Comparison of ENCODE assay signal across 8 cellular contexts in genomic region chr3:16511561-16512434, GRCh38. TPM values are rescaled to one million over a fixed set of nuclear protein-coding genes. Genes with fewer than 3 reads are reported as not detected.
DNase-seq lines count a peak whose midpoint lies in the region; ATAC-seq and TF ChIP-seq lines count a peak whose summit lies in the region.

No MANE protein-coding gene starts in this region.

- H3K9me3 ChIP-seq in HCT116 (ENCODE audit: control insufficient read depth in 1 of 2, insufficient read depth in 1 of 2, low read depth in 1 of 2, low read length in 2 of 2) = no peaks in the 10 kb centered on the region
- H3K9me3 ChIP-seq in aorta (ENCODE audit: control insufficient read depth, low read length) = no peaks in the 10 kb centered on the region

- H3K4me3 ChIP-seq in HCT116 (replicated peaks in 1 of 2; ENCODE audit: low read depth in 1 of 2, low read length in 2 of 2) (no peak overlapping the region), rectal smooth muscle tissue (ENCODE audit: low read length) (peak overlapping the region; percentile 82), aorta (ENCODE audit: low read length in 2 of 2) (peak overlapping the region; percentile 52 to 85)

- H2AFZ ChIP-seq in HCT116 (ENCODE audit: low read depth, low read length, poor library complexity, severe bottlenecking) = no peak overlapping the region

- H3K9me2 ChIP-seq in HCT116 (ENCODE audit: insufficient read depth) = no peaks in the 10 kb centered on the region

- H3K27ac ChIP-seq in HCT116 (ENCODE audit: low read depth, low read length) (no peak overlapping the region), foreskin keratinocyte (no peak overlapping the region), rectal smooth muscle tissue (ENCODE audit: low read depth, low read length) (no peak overlapping the region), aorta (ENCODE audit: low read depth in 1 of 2, low read length in 2 of 2) (peak overlapping the region; percentile 10 to 56)

- H3K79me2 ChIP-seq in HCT116 (ENCODE audit: insufficient read depth, low read length) = no peaks in the 10 kb centered on the region

- DNase-seq in GM13977 (ENCODE audit: low spot score) = peak; percentile 83
- no peak for DNase-seq in HCT116 (ENCODE audit: low read depth, low spot score)
- DNase-seq in NCI-H2029 (lab: John Stamatoyannopoulos, UW) = peak; percentile 88
- peak; percentile 70 for DNase-seq in activated T-cell treated with anti-CD3 and anti-CD28 coated beads, Interleukin-2, amount 50 U/mL, for 4 hours
- peak in 1 of 2 donors; percentile 10 for DNase-seq in foreskin keratinocyte
- peak; percentile 86 for DNase-seq in aorta
- DNase-seq in COR-L47 (lab: John Stamatoyannopoulos, UW) = no peak

- H3K4me1 Mint-ChIP-seq in activated T-cell treated with anti-CD3 and anti-CD28 coated beads, Interleukin-2, amount 50 U/mL, for 4 hours (ENCODE audit: low read depth) = peaks cover 77% of the 10 kb centered on the region

- no peak overlapping the region for H3K4me2 ChIP-seq in HCT116 (ENCODE audit: low read length)

- H3K27me3 ChIP-seq in HCT116 (ENCODE audit: insufficient read depth, low read length) (0 out of 2 replicates have a peak, but pooled peaks cover 9% of the 10 kb centered on the region), foreskin keratinocyte (no peaks in the 10 kb centered on the region), rectal smooth muscle tissue (ENCODE audit: control insufficient read depth, insufficient read depth, low read length) (no peaks in the 10 kb centered on the region), aorta (ENCODE audit: control insufficient read depth in 1 of 2, insufficient read depth in 2 of 2, low read length in 1 of 2) (no peaks in the 10 kb centered on the region)

- peaks cover 6% of the 10 kb centered on the region for H3K36me3 Mint-ChIP-seq in activated T-cell treated with anti-CD3 and anti-CD28 coated beads, Interleukin-2, amount 50 U/mL, for 4 hours (ENCODE audit: insufficient read depth)

- TF ChIP-seq POLR2A in HCT116 (IDR thresholded peaks at IDR 0.05; ENCODE audit: borderline replicate concordance, extremely low read depth, insufficient read depth, insufficient read length) = no peak

- no peak overlapping the region for H3K9ac ChIP-seq in HCT116 (ENCODE audit: low read length)
- no peak overlapping the region for H3K9ac ChIP-seq in rectal smooth muscle tissue (ENCODE audit: low read length)

- H3K4me1 ChIP-seq in HCT116 (ENCODE audit: control insufficient read depth in 1 of 2, insufficient read depth in 2 of 2, low read length in 2 of 2) = peaks cover 0 to 12% of the 10 kb centered on the region in 2 experiments; a peak in 2 of 4 replicates
- peaks cover 4% of the 10 kb centered on the region for H3K4me1 ChIP-seq in foreskin keratinocyte
- no peaks in the 10 kb centered on the region for H3K4me1 ChIP-seq in rectal smooth muscle tissue (ENCODE audit: control insufficient read depth, insufficient read depth, low read length)
- H3K4me1 ChIP-seq in aorta (ENCODE audit: control insufficient read depth in 1 of 2, insufficient read depth in 2 of 2, low read length in 2 of 2) = peaks cover 2 to 4% of the 10 kb centered on the region in 2 donors

- H3K36me3 ChIP-seq in HCT116 (ENCODE audit: control insufficient read depth in 1 of 2, insufficient read depth in 2 of 2, low read length in 2 of 2) (no peaks in the 10 kb centered on the region), rectal smooth muscle tissue (ENCODE audit: control insufficient read depth, insufficient read depth, low read length) (no peaks in the 10 kb centered on the region), aorta (ENCODE audit: control insufficient read depth in 1 of 2, insufficient read depth in 2 of 2, low read length in 1 of 2) (no peaks in the 10 kb centered on the region)

- H3K27me3 Mint-ChIP-seq in activated T-cell treated with anti-CD3 and anti-CD28 coated beads, Interleukin-2, amount 50 U/mL, for 4 hours (ENCODE audit: low read depth) = no peaks in the 10 kb centered on the region

- H3K9me3 Mint-ChIP-seq in activated T-cell treated with anti-CD3 and anti-CD28 coated beads, Interleukin-2, amount 50 U/mL, for 4 hours = no peaks in the 10 kb centered on the region

- no peaks in the 10 kb centered on the region for H4K20me1 ChIP-seq in HCT116 (ENCODE audit: insufficient read depth)

- TF ChIP-seq CTCF in GM13977 (IDR thresholded peaks at IDR 0.05; ENCODE audit: extremely low read depth, insufficient read depth, missing control alignments) (no peak), HCT116 (IDR thresholded peaks at IDR 0.05 in 2 of 3, conservative IDR thresholded peaks at IDR 0.05 in 1 of 3; ENCODE audit: borderline replicate concordance in 1 of 3, insufficient read depth in 1 of 3, low read depth in 2 of 3, low read length in 2 of 3) (no peak), foreskin keratinocyte (conservative IDR thresholded peaks at IDR 0.05) (peak; percentile 6)

- H3K4me3 Mint-ChIP-seq in activated T-cell treated with anti-CD3 and anti-CD28 coated beads, Interleukin-2, amount 50 U/mL, for 4 hours = peak overlapping the region; percentile 98

- TF ChIP-seq RAD21 in HCT116 (IDR thresholded peaks at IDR 0.05; ENCODE audit: low read depth) = 0 out of 2 replicates have a peak, but pooled peaks have one; percentile 3

- no peak for ATAC-seq in HCT116
- peak; percentile 80 to 83 for ATAC-seq in activated T-cell treated with anti-CD3 and anti-CD28 coated beads, Interleukin-2, amount 50 U/mL, for 4 hours
- ATAC-seq in foreskin keratinocyte = no peak
- peak; percentile 63 for ATAC-seq in aorta (ENCODE audit: low FRiP score)

- no TSS peak for BruUV-seq in HCT116 (replicated peaks; lab: Mats Ljungman, UMichigan)

- RAD21 ChIA-PET in HCT116 (lab: Charles Lee; ENCODE audit: low non-redundant PET in 1 of 2, low total read pairs in 2 of 2, uncharacterized antibody in 2 of 2, unreplicated experiment in 2 of 2) = no interaction called here

- WGBS in aorta, 2 donors = 16 to 17% methylated on average over 11 of the region's 11 CpGs

- intact Hi-C loops in HCT116 (cut with micrococcal nuclease) = no loop called here
- intact Hi-C loops in aorta (cut with DNase I) = loop anchor here (5.0 to 10.0 kb wide), 5 partner anchors 44 to 217 kb away; no protein-coding TSS in a partner anchor

- CTCF ChIA-PET in HCT116 (lab: Charles Lee) = interaction anchor here (1.0 kb wide), 1 partner anchor 221 kb away, joined by 3 read pairs; no protein-coding TSS in a partner anchor

- POLR2A ChIA-PET in HCT116 (lab: Charles Lee) = no interaction called here

- in situ Hi-C loops in GM13977 (cut with MboI; ENCODE audit: low pct_unique_long_range_greater_than_20kb, low sequenced_read_pairs, unreplicated experiment) = no loop called here

TF ChIP-seq in HCT116, 20 proteins besides CTCF, POLR2A, EP300 and RAD21 (continues in another document):
- TF ChIP-seq EZH2 (IDR thresholded peaks at IDR 0.05) (no peak), FOSL1 (IDR thresholded peaks at IDR 0.05; ENCODE audit: low read depth) (no peak), JUND (IDR thresholded peaks at IDR 0.05) (no peak), SRF (IDR thresholded peaks at IDR 0.05; ENCODE audit: low read depth) (no peak), ZNF274 (IDR thresholded peaks at IDR 0.05; ENCODE audit: low read depth, low read length) (no peak), CEBPB (IDR thresholded peaks at IDR 0.05; ENCODE audit: low read depth) (no peak), ELF1 (IDR thresholded peaks at IDR 0.05; ENCODE audit: borderline replicate concordance, low read depth) (no peak), CBX3 (IDR thresholded peaks at IDR 0.05; ENCODE audit: low read depth) (no peak), YY1 (IDR thresholded peaks at IDR 0.05; ENCODE audit: extremely low read depth, insufficient replicate concordance, low read depth, low read length) (no peak), SP1 (IDR thresholded peaks at IDR 0.05; ENCODE audit: low read depth) (no peak), SIN3A (IDR thresholded peaks at IDR 0.05; ENCODE audit: low read depth) (no peak), ZFX (IDR thresholded peaks at IDR 0.05) (no peak), TCF7L2 (IDR thresholded peaks at IDR 0.05; ENCODE audit: borderline replicate concordance, extremely low read depth, insufficient read depth, insufficient read length) (no peak)
- TF ChIP-seq, protein P1, sequence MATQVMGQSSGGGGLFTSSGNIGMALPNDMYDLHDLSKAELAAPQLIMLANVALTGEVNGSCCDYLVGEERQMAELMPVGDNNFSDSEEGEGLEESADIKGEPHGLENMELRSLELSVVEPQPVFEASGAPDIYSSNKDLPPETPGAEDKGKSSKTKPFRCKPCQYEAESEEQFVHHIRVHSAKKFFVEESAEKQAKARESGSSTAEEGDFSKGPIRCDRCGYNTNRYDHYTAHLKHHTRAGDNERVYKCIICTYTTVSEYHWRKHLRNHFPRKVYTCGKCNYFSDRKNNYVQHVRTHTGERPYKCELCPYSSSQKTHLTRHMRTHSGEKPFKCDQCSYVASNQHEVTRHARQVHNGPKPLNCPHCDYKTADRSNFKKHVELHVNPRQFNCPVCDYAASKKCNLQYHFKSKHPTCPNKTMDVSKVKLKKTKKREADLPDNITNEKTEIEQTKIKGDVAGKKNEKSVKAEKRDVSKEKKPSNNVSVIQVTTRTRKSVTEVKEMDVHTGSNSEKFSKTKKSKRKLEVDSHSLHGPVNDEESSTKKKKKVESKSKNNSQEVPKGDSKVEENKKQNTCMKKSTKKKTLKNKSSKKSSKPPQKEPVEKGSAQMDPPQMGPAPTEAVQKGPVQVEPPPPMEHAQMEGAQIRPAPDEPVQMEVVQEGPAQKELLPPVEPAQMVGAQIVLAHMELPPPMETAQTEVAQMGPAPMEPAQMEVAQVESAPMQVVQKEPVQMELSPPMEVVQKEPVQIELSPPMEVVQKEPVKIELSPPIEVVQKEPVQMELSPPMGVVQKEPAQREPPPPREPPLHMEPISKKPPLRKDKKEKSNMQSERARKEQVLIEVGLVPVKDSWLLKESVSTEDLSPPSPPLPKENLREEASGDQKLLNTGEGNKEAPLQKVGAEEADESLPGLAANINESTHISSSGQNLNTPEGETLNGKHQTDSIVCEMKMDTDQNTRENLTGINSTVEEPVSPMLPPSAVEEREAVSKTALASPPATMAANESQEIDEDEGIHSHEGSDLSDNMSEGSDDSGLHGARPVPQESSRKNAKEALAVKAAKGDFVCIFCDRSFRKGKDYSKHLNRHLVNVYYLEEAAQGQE (IDR thresholded peaks at IDR 0.05; ENCODE audit: low read depth) = no peak
- TF ChIP-seq, protein P2, sequence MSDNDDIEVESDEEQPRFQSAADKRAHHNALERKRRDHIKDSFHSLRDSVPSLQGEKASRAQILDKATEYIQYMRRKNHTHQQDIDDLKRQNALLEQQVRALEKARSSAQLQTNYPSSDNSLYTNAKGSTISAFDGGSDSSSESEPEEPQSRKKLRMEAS (IDR thresholded peaks at IDR 0.05) = no peak

RNA-seq across cellular contexts. Expression of gene RFTN1, which starts 1.7 kb away (rescaled TPM):
- total RNA-seq in HCT116 (2021; ENCODE audit: unreplicated experiment) = 3.9 TPM
- 4.1 and 5.4 TPM in 2 replicates for polyA plus RNA-seq in HCT116 (2012)
- 10 to 100 TPM; 52.9 to 72.4 (median 69.6) TPM for total RNA-seq in activated T-cell treated with anti-CD3 and anti-CD28 coated beads, Interleukin-2, amount 50 U/mL, for 4 hours
- total RNA-seq in foreskin keratinocyte = 29.3 and 33.9 TPM in 2 replicates
- polyA plus RNA-seq in foreskin keratinocyte = 18.5 and 19.9 TPM in 2 replicates
- total RNA-seq in aorta = 100 to 1,000 TPM in 1 of 2 donors, 10 to 100 TPM in 1; 87.3 to 119 TPM
- polyA plus RNA-seq in aorta = 10 to 100 TPM; 12.7 to 31.4 TPM

Comparison
In these comparisons a context has a peak if more than half of its experiments do, and no peak if none do; other contexts are left out.
1. DNase-seq: peak in GM13977 (single experiment), NCI-H2029 (single experiment), activated T-cell treated with anti-CD3 and anti-CD28 coated beads, Interleukin-2, amount 50 U/mL, for 4 hours (single experiment) and aorta (2 of 2); none in HCT116 (single experiment) and COR-L47 (single experiment).
2. ATAC-seq: peak in activated T-cell treated with anti-CD3 and anti-CD28 coated beads, Interleukin-2, amount 50 U/mL, for 4 hours (2 of 2) and aorta (single experiment); none in HCT116 (single experiment) and foreskin keratinocyte (single experiment).
3. H3K27ac ChIP-seq: peak in aorta (2 of 2); none in HCT116 (single experiment), foreskin keratinocyte (single experiment) and rectal smooth muscle tissue (single experiment).
4. H3K4me3 ChIP-seq: peak in rectal smooth muscle tissue (single experiment) and aorta (2 of 2); none in HCT116 (0 of 2).